In genomic region chr16:54425681-54426549, GRCh38 we compare ENCODE assay signal across 14 cellular contexts.
"Had no signal": no experiment of that assay in that cellular context is flagged by ENCODE, and none has a peak within 500 bp of the region (broad histone marks: within the 10 kb centered on the region; RNA-seq: fewer than 3 reads in every experiment).

No MANE protein-coding gene starts in this region.

- H3K27ac ChIP-seq: epithelial cell of prostate, gastrocnemius medialis, heart right ventricle, tibial artery had no signal

- H3K36me3 Mint-ChIP-seq: activated naive CD8-positive, alpha-beta T cell treated with anti-CD3 and anti-CD28 coated beads for 36 hours; memory B cell; stimulated activated effector memory CD8-positive, alpha-beta T cell treated with anti-CD3 and anti-CD28 coated beads, Interleukin-12 subunit alpha, Interleukin-12 subunit beta, amount 100 ng/mL, for 72 hours had no signal

- H3K27ac Mint-ChIP-seq: activated B cell treated with CpG ODN at 0.5 μM for 24 hours; activated naive CD8-positive, alpha-beta T cell treated with anti-CD3 and anti-CD28 coated beads for 36 hours; effector memory CD8-positive, alpha-beta T cell; memory B cell; naive thymus-derived CD8-positive, alpha-beta T cell; stimulated activated effector memory CD8-positive, alpha-beta T cell treated with anti-CD3 and anti-CD28 coated beads, Interleukin-12 subunit alpha, Interleukin-12 subunit beta, amount 100 ng/mL, for 72 hours had no signal

- H3K4me1 ChIP-seq: gastrocnemius medialis had no signal

- H3K4me3 Mint-ChIP-seq: activated B cell treated with CpG ODN at 0.5 μM for 24 hours; activated naive CD8-positive, alpha-beta T cell treated with anti-CD3 and anti-CD28 coated beads for 36 hours; effector memory CD8-positive, alpha-beta T cell; memory B cell; naive thymus-derived CD8-positive, alpha-beta T cell; stimulated activated effector memory CD8-positive, alpha-beta T cell treated with anti-CD3 and anti-CD28 coated beads, Interleukin-12 subunit alpha, Interleukin-12 subunit beta, amount 100 ng/mL, for 72 hours had no signal

- H3K4me3 ChIP-seq: gastrocnemius medialis, heart right ventricle, mucosa of descending colon, tibial artery had no signal

- H3K9me3 Mint-ChIP-seq: effector memory CD8-positive, alpha-beta T cell had no signal

- DNase-seq: activated B cell treated with CpG ODN at 0.5 μM for 24 hours; activated CD4-positive, alpha-beta T cell treated with anti-CD3 and anti-CD28 coated beads for 48 hours; activated gamma-delta T cell treated with Interleukin-2 at 50 U/mL for 16 hours; activated naive CD8-positive, alpha-beta T cell treated with anti-CD3 and anti-CD28 coated beads for 36 hours; dermis blood vessel endothelial cell; effector memory CD8-positive, alpha-beta T cell; gastrocnemius medialis; heart right ventricle; mucosa of descending colon; naive thymus-derived CD8-positive, alpha-beta T cell; tibial artery had no signal

- H3K36me3 ChIP-seq: gastrocnemius medialis, heart right ventricle, tibial artery had no signal

- H3K4me1 Mint-ChIP-seq: activated B cell treated with CpG ODN at 0.5 μM for 24 hours; activated naive CD8-positive, alpha-beta T cell treated with anti-CD3 and anti-CD28 coated beads for 36 hours; memory B cell; stimulated activated effector memory CD8-positive, alpha-beta T cell treated with anti-CD3 and anti-CD28 coated beads, Interleukin-12 subunit alpha, Interleukin-12 subunit beta, amount 100 ng/mL, for 72 hours had no signal

- H3K9me3 ChIP-seq: gastrocnemius medialis had no signal
